In genomic region chr5:89396262-89396975, GRCh38 we compare ENCODE assay signal across 8 cellular contexts.
DNase-seq lines count a peak whose midpoint lies in the region; ATAC-seq lines count a peak whose summit lies in the region.

No MANE protein-coding gene starts in this region.

- H3K4me3 Mint-ChIP-seq in immature natural killer cell = peak overlapping the region; percentile 4 to 48 (median 20)

- DNase-seq in GDM1 (lab: John Stamatoyannopoulos, UW) (peak; percentile 86), OCI-M1 (lab: John Stamatoyannopoulos, UW) (peak; percentile 95), immature natural killer cell (peak; percentile 5 to 12 (median 9)), ureter (ENCODE audit: low spot score) (no peak), ecto neural progenitor cell (ENCODE audit: low spot score) (no peak), A172 (ENCODE audit: low spot score) (no peak)
- DNase-seq in stimulated activated CD4-positive, alpha-beta T cell treated with anti-CD3 and anti-CD28 coated beads, Interleukin-12 subunit alpha, Interleukin-12 subunit beta, amount 100 ng/mL, for 4 hours = no peak

- peak; percentile 54 for ATAC-seq in HG02610 (IDR thresholded peaks at IDR 0.05; ENCODE audit: unreplicated experiment)

- H3K9me3 Mint-ChIP-seq in immature natural killer cell = no peaks in the 10 kb centered on the region

- H3K4me1 Mint-ChIP-seq in immature natural killer cell = peaks cover 35 to 61% of the 10 kb centered on the region in 2 donors

- H3K27ac Mint-ChIP-seq in immature natural killer cell = peak overlapping the region; percentile 27 to 84 (median 63)

- H3K27me3 Mint-ChIP-seq in immature natural killer cell (ENCODE audit: low read depth in 3 of 3) = no peaks in the 10 kb centered on the region

- H3K36me3 Mint-ChIP-seq in immature natural killer cell = no peaks in the 10 kb centered on the region

Comparison
In these comparisons a context has a peak if more than half of its experiments do, and no peak if none do; other contexts are left out.
1. DNase-seq: peak in GDM1 (single experiment), OCI-M1 (single experiment) and immature natural killer cell (3 of 3); none in ureter (single experiment), ecto neural progenitor cell (single experiment), A172 (single experiment) and stimulated activated CD4-positive, alpha-beta T cell treated with anti-CD3 and anti-CD28 coated beads, Interleukin-12 subunit alpha, Interleukin-12 subunit beta, amount 100 ng/mL, for 4 hours (single experiment).